ENCODE assay signal across 12 cellular contexts in genomic region chr1:77220687-77221463, GRCh38. TPM values are rescaled to one million over a fixed set of nuclear protein-coding genes. Genes with fewer than 3 reads are reported as not detected.
DNase-seq lines count a peak whose midpoint lies in the region; ATAC-seq and TF ChIP-seq lines count a peak whose summit lies in the region.
"Had no signal": no experiment of that assay in that cellular context is flagged by ENCODE, and none has a peak within 500 bp of the region (broad histone marks: within the 10 kb centered on the region; RNA-seq: fewer than 3 reads in every experiment).

No MANE protein-coding gene starts in this region.

- H3K4me3 Mint-ChIP-seq in activated CD8-positive, alpha-beta T cell treated with anti-CD3 and anti-CD28 coated beads for 36 hours = peak overlapping the region; percentile 61
- H3K4me3 Mint-ChIP-seq in activated CD8-positive, alpha-beta T cell treated with anti-CD3 and anti-CD28 coated beads, Interleukin-2, amount 10 ng/mL, durations not matched to agents 7 days and 5 days = no peak overlapping the region

- no peak overlapping the region for H3K27ac Mint-ChIP-seq in activated CD8-positive, alpha-beta T cell treated with anti-CD3 and anti-CD28 coated beads for 36 hours
- no peak overlapping the region for H3K27ac Mint-ChIP-seq in activated CD8-positive, alpha-beta T cell treated with anti-CD3 and anti-CD28 coated beads, Interleukin-2, amount 10 ng/mL, durations not matched to agents 7 days and 5 days

- H3K4me1 Mint-ChIP-seq in activated CD8-positive, alpha-beta T cell treated with anti-CD3 and anti-CD28 coated beads for 36 hours (ENCODE audit: low read depth) = peaks cover 28% of the 10 kb centered on the region
- peaks cover 22% of the 10 kb centered on the region for H3K4me1 Mint-ChIP-seq in activated CD8-positive, alpha-beta T cell treated with anti-CD3 and anti-CD28 coated beads, Interleukin-2, amount 10 ng/mL, durations not matched to agents 7 days and 5 days (ENCODE audit: low read depth)

- CTCF ChIA-PET in activated CD8-positive, alpha-beta T cell treated with anti-CD3 and anti-CD28 coated beads for 36 hours (lab: Charles Lee) = no interaction called here
- CTCF ChIA-PET in activated CD8-positive, alpha-beta T cell treated with anti-CD3 and anti-CD28 coated beads, Interleukin-2, amount 10 ng/mL, durations not matched to agents 7 days and 5 days (lab: Charles Lee) = no interaction called here

- H3K36me3 Mint-ChIP-seq in activated CD8-positive, alpha-beta T cell treated with anti-CD3 and anti-CD28 coated beads for 36 hours (ENCODE audit: low read depth) = peaks cover 28% of the 10 kb centered on the region
- H3K36me3 Mint-ChIP-seq in activated CD8-positive, alpha-beta T cell treated with anti-CD3 and anti-CD28 coated beads, Interleukin-2, amount 10 ng/mL, durations not matched to agents 7 days and 5 days (ENCODE audit: low read depth) = peaks cover 25% of the 10 kb centered on the region

- POLR2A ChIA-PET in activated CD8-positive, alpha-beta T cell treated with anti-CD3 and anti-CD28 coated beads for 36 hours (lab: Charles Lee) = interaction anchor here (0.8 kb wide), 1 partner anchor 263 kb away, joined by 3 read pairs; no protein-coding TSS in a partner anchor
- POLR2A ChIA-PET in activated CD8-positive, alpha-beta T cell treated with anti-CD3 and anti-CD28 coated beads, Interleukin-2, amount 10 ng/mL, durations not matched to agents 7 days and 5 days (lab: Charles Lee) = no interaction called here

- no peak for DNase-seq in activated CD8-positive, alpha-beta T cell treated with anti-CD3 and anti-CD28 coated beads for 36 hours
- no peak for DNase-seq in activated CD8-positive, alpha-beta T cell treated with anti-CD3 and anti-CD28 coated beads, Interleukin-2, amount 10 ng/mL, durations not matched to agents 7 days and 5 days
- DNase-seq in fibroblast of gingiva (ENCODE audit: low read depth) (peak; percentile 25), skeletal muscle cell (ENCODE audit: low read depth) (peak; percentile 35), posterior vena cava (ENCODE audit: low spot score) (no peak)
- DNase-seq: activated effector memory CD4-positive, alpha-beta T cell treated with anti-CD3 and anti-CD28 coated beads, Interleukin-2, amount 50 U/mL, for 16 hours; mucosa of descending colon; stimulated activated CD4-positive, alpha-beta T cell treated with anti-CD3 and anti-CD28 coated beads, Interleukin-2, amount 100 ng/mL, for 48 hours had no signal

- no peaks in the 10 kb centered on the region for H3K27me3 Mint-ChIP-seq in activated CD8-positive, alpha-beta T cell treated with anti-CD3 and anti-CD28 coated beads for 36 hours
- H3K27me3 Mint-ChIP-seq in activated CD8-positive, alpha-beta T cell treated with anti-CD3 and anti-CD28 coated beads, Interleukin-2, amount 10 ng/mL, durations not matched to agents 7 days and 5 days (ENCODE audit: low read depth) = no peaks in the 10 kb centered on the region

- no peak for TF ChIP-seq CTCF in activated CD8-positive, alpha-beta T cell treated with anti-CD3 and anti-CD28 coated beads for 36 hours (IDR thresholded peaks at IDR 0.05)

- H3K4me3 ChIP-seq in skeletal muscle cell (ENCODE audit: low read depth, low read length) = no peak overlapping the region
- H3K4me3 ChIP-seq: mucosa of descending colon had no signal

- intact Hi-C loops in activated CD8-positive, alpha-beta T cell treated with anti-CD3 and anti-CD28 coated beads for 36 hours (cut with micrococcal nuclease) = no loop called here
- intact Hi-C loops in posterior vena cava (cut with DNase I) = loop anchor here in 1 of 2 donors (10.0 kb wide), 1 partner anchor 214 kb away; no protein-coding TSS in a partner anchor

- no peaks in the 10 kb centered on the region for H3K9me3 Mint-ChIP-seq in activated CD8-positive, alpha-beta T cell treated with anti-CD3 and anti-CD28 coated beads for 36 hours
- no peaks in the 10 kb centered on the region for H3K9me3 Mint-ChIP-seq in activated CD8-positive, alpha-beta T cell treated with anti-CD3 and anti-CD28 coated beads, Interleukin-2, amount 10 ng/mL, durations not matched to agents 7 days and 5 days (ENCODE audit: insufficient read depth)

- ATAC-seq in activated CD8-positive, alpha-beta T cell treated with anti-CD3 and anti-CD28 coated beads for 36 hours = no peak
- ATAC-seq in activated CD8-positive, alpha-beta T cell treated with anti-CD3 and anti-CD28 coated beads, Interleukin-2, amount 10 ng/mL, durations not matched to agents 7 days and 5 days = no peak
- ATAC-seq in SK-N-SH treated with all-trans-retinoic acid at 6 μM for 48 hours (no peak), HG03196 (IDR thresholded peaks at IDR 0.05; ENCODE audit: unreplicated experiment) (no peak), GM18909 (IDR thresholded peaks at IDR 0.05; ENCODE audit: poor library complexity, unreplicated experiment) (no peak)
- ATAC-seq: GM12878, mucosa of descending colon had no signal

TF ChIP-seq in SK-N-SH treated with all-trans-retinoic acid at 6 μM for 48 hours, 23 proteins besides CTCF, POLR2A, EP300 and RAD21:
- TF ChIP-seq ZNF565 (CRISPR knock-in tag; conservative IDR thresholded peaks at IDR 0.05; ENCODE audit: low read depth) (no peak), ARNTL (CRISPR knock-in tag; IDR thresholded peaks at IDR 0.05; ENCODE audit: borderline replicate concordance, low read depth) (no peak), ZFP3 (CRISPR knock-in tag; IDR thresholded peaks at IDR 0.05) (no peak), ZFP30 (CRISPR knock-in tag; IDR thresholded peaks at IDR 0.05) (no peak), TOX (CRISPR knock-in tag; IDR thresholded peaks at IDR 0.05; ENCODE audit: borderline replicate concordance) (no peak), POU6F1 (CRISPR knock-in tag; IDR thresholded peaks at IDR 0.05; ENCODE audit: borderline replicate concordance, low read depth) (no peak), ISL1 (CRISPR knock-in tag; IDR thresholded peaks at IDR 0.05) (0 out of 2 replicates have a peak, but pooled peaks have one; percentile 21), ESRRG (CRISPR knock-in tag; IDR thresholded peaks at IDR 0.05) (no peak)

RNA-seq across cellular contexts. Expression of gene PIGK, which starts 1.6 kb away (rescaled TPM):
- 10 to 100 TPM; 15.4 to 16.6 TPM for total RNA-seq in activated CD8-positive, alpha-beta T cell treated with anti-CD3 and anti-CD28 coated beads for 36 hours
- total RNA-seq in activated CD8-positive, alpha-beta T cell treated with anti-CD3 and anti-CD28 coated beads, Interleukin-2, amount 10 ng/mL, durations not matched to agents 7 days and 5 days = 10 to 100 TPM; 22.5 to 23.2 TPM
- 10 to 100 TPM; 31.7 to 43.4 TPM for total RNA-seq in posterior vena cava

Comparison
In these comparisons a context has a peak if more than half of its experiments do, and no peak if none do; other contexts are left out.
1. DNase-seq: peak in fibroblast of gingiva (single experiment) and skeletal muscle cell (single experiment); none in activated CD8-positive, alpha-beta T cell treated with anti-CD3 and anti-CD28 coated beads for 36 hours (single experiment), activated CD8-positive, alpha-beta T cell treated with anti-CD3 and anti-CD28 coated beads, Interleukin-2, amount 10 ng/mL, durations not matched to agents 7 days and 5 days (single experiment) and posterior vena cava (single experiment).